In the genomic region with DNA sequence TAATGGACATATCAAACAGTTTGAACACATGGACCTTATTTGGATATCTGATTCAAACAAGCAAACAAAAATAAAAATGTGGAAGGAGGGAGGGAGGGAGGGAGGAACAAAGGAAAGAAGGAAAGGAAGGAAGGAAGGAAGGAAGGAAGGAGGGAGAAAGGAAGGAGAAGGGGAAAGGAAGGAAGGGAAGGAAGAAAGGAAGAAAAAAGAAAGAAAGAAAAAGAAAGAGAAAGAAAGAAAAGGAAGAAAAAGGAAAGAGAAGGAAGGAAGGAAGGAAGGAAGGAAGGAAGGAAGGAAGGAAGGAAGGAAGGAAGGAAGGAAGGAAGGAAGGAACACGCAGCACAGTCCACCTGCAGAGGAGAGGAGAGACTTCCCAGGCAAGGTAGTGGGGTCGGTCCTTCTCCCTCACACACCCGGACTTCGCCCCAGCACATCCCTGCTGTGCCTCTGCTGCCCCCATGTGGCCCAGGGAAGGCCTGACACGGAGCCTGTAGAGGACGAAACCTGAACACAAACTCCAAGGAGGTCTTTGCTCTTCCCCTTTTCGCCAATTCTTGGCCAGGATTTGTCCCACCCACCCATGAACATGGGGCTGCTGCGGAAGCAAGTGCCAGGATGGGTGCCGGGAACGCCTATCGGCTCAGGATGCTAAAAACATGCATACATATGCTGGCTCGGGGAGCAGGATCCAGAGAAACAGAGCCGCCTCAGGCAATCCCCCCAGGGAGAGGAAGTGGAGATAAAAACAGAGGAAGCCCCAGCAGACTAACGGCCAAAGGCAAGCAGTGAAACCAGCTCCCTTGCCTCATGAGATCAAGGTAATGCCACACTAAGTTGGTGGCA, we compare ENCODE assay signal across 8 cellular contexts. TPM values are rescaled to one million over a fixed set of nuclear protein-coding genes. Genes with fewer than 3 reads are reported as not detected.
DNase-seq lines count a peak whose midpoint lies in the region; ATAC-seq and TF ChIP-seq lines count a peak whose summit lies in the region.

No MANE protein-coding gene starts in this region.

- peaks cover 5% of the 10 kb centered on the region for H3K4me1 ChIP-seq in DOHH2 (ENCODE audit: control insufficient read depth, low read length)

- no peaks in the 10 kb centered on the region for H3K9me2 ChIP-seq in DOHH2 (replicated peaks; ENCODE audit: control insufficient read depth, low read length)

- DNase-seq in RWPE1 (ENCODE audit: low spot score) = peak; percentile 56
- peak; percentile 59 for DNase-seq in activated T-helper 9 cell treated with anti-CD3 and anti-CD28 coated beads, Interleukin-2, amount 50 U/mL, for 16 hours (ENCODE audit: low read depth)
- peak; percentile 58 for DNase-seq in foreskin melanocyte
- peak; percentile 82 for DNase-seq in occipital lobe (lab: John Stamatoyannopoulos, UW)
- DNase-seq in substantia nigra (lab: John Stamatoyannopoulos, UW) = peak in 48 of 49 donors; percentile 17 to 87 (median 66)

- H4K20me1 ChIP-seq in DOHH2 (ENCODE audit: control insufficient read depth, insufficient read depth, low read depth, low read length) = no peaks in the 10 kb centered on the region

- H3K36me3 ChIP-seq in DOHH2 (ENCODE audit: control insufficient read depth, low read length) (no peaks in the 10 kb centered on the region), KOPT-K1 (ENCODE audit: insufficient read depth, low read length) (peaks cover 39% of the 10 kb centered on the region)

- H3K4me3 ChIP-seq in DOHH2 (ENCODE audit: low read length) = peak overlapping the region; percentile 56

- H3K4me2 ChIP-seq in DOHH2 (ENCODE audit: low read length) = peak overlapping the region; percentile 64

- H3K27ac ChIP-seq in DOHH2 (ENCODE audit: low read depth, low read length) = no peak overlapping the region
- peak overlapping the region; percentile 65 for H3K27ac ChIP-seq in KOPT-K1 (ENCODE audit: low read depth, low read length, poor library complexity, severe bottlenecking)
- peak overlapping the region; percentile 7; the same call in 1 of the 2 replicates for H3K27ac ChIP-seq in RWPE1
- H3K27ac ChIP-seq in substantia nigra (ENCODE audit: low read depth, low read length, poor library complexity, severe bottlenecking) = peak overlapping the region; percentile 20

- peaks cover 7% of the 10 kb centered on the region; the same call in 1 of the 2 replicates for H3K27me3 ChIP-seq in DOHH2 (ENCODE audit: control insufficient read depth, low read length)

- H3K9me3 ChIP-seq in DOHH2 (ENCODE audit: control insufficient read depth, insufficient read depth, low read length) = no peaks in the 10 kb centered on the region
- H3K9me3 ChIP-seq in KOPT-K1 (ENCODE audit: insufficient read depth, low read length, poor library complexity, severe bottlenecking) = no peaks in the 10 kb centered on the region

- peak; percentile 66 for ATAC-seq in GM21825 (IDR thresholded peaks at IDR 0.05; ENCODE audit: unreplicated experiment)

- H3K79me2 ChIP-seq in DOHH2 (ENCODE audit: control insufficient read depth, low read length) = no peaks in the 10 kb centered on the region

- no peaks in the 10 kb centered on the region for H3F3A ChIP-seq in DOHH2 (ENCODE audit: control insufficient read depth, insufficient read depth)

- POLR2A ChIA-PET in RWPE1 (lab: Yijun Ruan, JAX; ENCODE audit: low non-redundant PET) = no interaction called here

- CTCF ChIA-PET in RWPE1 (lab: Yijun Ruan, JAX) = no interaction called here

- TF ChIP-seq CTCF in DOHH2 (IDR thresholded peaks at IDR 0.05; ENCODE audit: low read depth, low read length, poor library complexity, severe bottlenecking) (peak; percentile 96), RWPE1 (conservative IDR thresholded peaks at IDR 0.05; ENCODE audit: low read depth) (peak; percentile 97)

RNA-seq across cellular contexts. Expression of a gene that starts 52.3 kb away (rescaled TPM):
- total RNA-seq in occipital lobe = 202 TPM
